ENCODE assay signal across 10 cellular contexts in the genomic region with DNA sequence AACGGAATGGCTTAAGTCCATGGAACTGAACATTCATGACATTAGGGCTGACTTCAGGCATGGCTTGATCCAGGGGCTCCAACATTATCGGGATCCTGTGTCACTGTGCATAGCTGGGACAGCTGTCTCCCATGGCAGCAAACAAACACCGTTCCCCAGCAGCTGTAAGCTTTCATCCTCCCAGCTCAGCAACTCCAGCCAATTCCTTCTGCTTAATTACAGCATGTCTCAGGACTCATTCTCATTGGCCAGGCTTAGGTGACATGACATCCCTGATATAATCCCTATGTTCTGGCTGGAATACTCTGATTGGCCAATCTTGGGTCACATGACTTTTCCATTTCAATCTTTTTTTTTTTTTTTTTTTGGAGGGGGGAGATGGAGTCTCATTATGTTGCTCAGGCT. TPM values are rescaled to one million over a fixed set of nuclear protein-coding genes. Genes with fewer than 3 reads are reported as not detected.
DNase-seq lines count a peak whose midpoint lies in the region; ATAC-seq and TF ChIP-seq lines count a peak whose summit lies in the region.
"Had no signal": no experiment of that assay in that cellular context is flagged by ENCODE, and none has a peak within 500 bp of the region (broad histone marks: within the 10 kb centered on the region; RNA-seq: fewer than 3 reads in every experiment).

No MANE protein-coding gene starts in this region.

- H3K79me1 ChIP-seq in mesendoderm (ENCODE audit: low read length), result no peaks in the 10 kb centered on the region

- H3K27ac Mint-ChIP-seq in activated naive CD8-positive, alpha-beta T cell treated with anti-CD3 and anti-CD28 coated beads, Interleukin-2, amount 50 U/mL, for 24 hours, result no peak overlapping the region
- H3K27ac Mint-ChIP-seq in natural killer cell treated with Interleukin-12 subunit alpha and Interleukin-12 subunit beta and Interleukin-15 and Interleukin-18, amount 100 ng/mL, for 72 hours, result no peak overlapping the region
- H3K27ac Mint-ChIP-seq: activated naive CD8-positive, alpha-beta T cell treated with anti-CD3 and anti-CD28 coated beads, Interleukin-2, amount 10 ng/mL, durations not matched to agents 7 days and 5 days had no signal

- no peak for TF ChIP-seq POLR2A in body of pancreas (IDR thresholded peaks at IDR 0.05)

- H4K5ac ChIP-seq in mesendoderm (ENCODE audit: low read length), result no peak overlapping the region

- intact Hi-C loops in body of pancreas (cut with DNase I), result loop anchor here (5.0 kb wide), 1 partner anchor 39 kb away; no protein-coding TSS in a partner anchor

- no peak overlapping the region for H3K56ac ChIP-seq in mesendoderm (ENCODE audit: low read length)

- no peak overlapping the region for H4K8ac ChIP-seq in mesendoderm (ENCODE audit: low read depth, low read length)

- no peak overlapping the region for H2BK15ac ChIP-seq in mesendoderm (replicated peaks; ENCODE audit: low read depth)

- no peak overlapping the region for H2BK5ac ChIP-seq in mesendoderm (ENCODE audit: low read length)

- H3K27me3 ChIP-seq in body of pancreas, result no peaks in the 10 kb centered on the region
- H3K27me3 ChIP-seq in mesendoderm (ENCODE audit: insufficient read depth, low read length, poor library complexity), result no peaks in the 10 kb centered on the region

- WGBS in body of pancreas, 2 donors, result 16 to 31% methylated on average over 3 of the region's 3 CpGs
- WGBS in mesendoderm (ENCODE audit: extremely low coverage, insufficient coverage, low lambda C conversion rate), result no CpG with 5 or more reads among the region's 3 CpGs

- no peak overlapping the region for H3K4me3 ChIP-seq in body of pancreas
- no peak overlapping the region for H3K4me3 ChIP-seq in mesendoderm (ENCODE audit: low read length)
- H3K4me3 ChIP-seq: lung had no signal

- no peak overlapping the region for H2AK5ac ChIP-seq in mesendoderm (ENCODE audit: low read length)

- H3K36me3 ChIP-seq in body of pancreas (replicated peaks in 1 of 2; ENCODE audit: insufficient read depth in 1 of 2, low read depth in 2 of 2) (no peaks in the 10 kb centered on the region), mesendoderm (ENCODE audit: control insufficient read depth, insufficient read depth, low read length) (no peaks in the 10 kb centered on the region)

- H3K36me3 Mint-ChIP-seq in activated naive CD8-positive, alpha-beta T cell treated with anti-CD3 and anti-CD28 coated beads, Interleukin-2, amount 50 U/mL, for 24 hours (ENCODE audit: low read depth), result no peaks in the 10 kb centered on the region
- no peaks in the 10 kb centered on the region for H3K36me3 Mint-ChIP-seq in natural killer cell treated with Interleukin-12 subunit alpha and Interleukin-12 subunit beta and Interleukin-15 and Interleukin-18, amount 100 ng/mL, for 72 hours
- H3K36me3 Mint-ChIP-seq: activated naive CD8-positive, alpha-beta T cell treated with anti-CD3 and anti-CD28 coated beads, Interleukin-2, amount 10 ng/mL, durations not matched to agents 7 days and 5 days had no signal

- TF ChIP-seq CTCF in body of pancreas (IDR thresholded peaks at IDR 0.05), result no peak

- no peaks in the 10 kb centered on the region for H3K9me3 Mint-ChIP-seq in activated naive CD8-positive, alpha-beta T cell treated with anti-CD3 and anti-CD28 coated beads, Interleukin-2, amount 50 U/mL, for 24 hours
- H3K9me3 Mint-ChIP-seq in natural killer cell treated with Interleukin-12 subunit alpha and Interleukin-12 subunit beta and Interleukin-15 and Interleukin-18, amount 100 ng/mL, for 72 hours, result no peaks in the 10 kb centered on the region
- H3K9me3 Mint-ChIP-seq: activated naive CD8-positive, alpha-beta T cell treated with anti-CD3 and anti-CD28 coated beads, Interleukin-2, amount 10 ng/mL, durations not matched to agents 7 days and 5 days had no signal

- ATAC-seq in body of pancreas, result peak; percentile 24
- no peak for ATAC-seq in activated naive CD8-positive, alpha-beta T cell treated with anti-CD3 and anti-CD28 coated beads, Interleukin-2, amount 50 U/mL, for 24 hours
- no peak for ATAC-seq in natural killer cell treated with Interleukin-12 subunit alpha and Interleukin-12 subunit beta and Interleukin-15 and Interleukin-18, amount 100 ng/mL, for 72 hours

- no peak overlapping the region for H3K23ac ChIP-seq in mesendoderm (ENCODE audit: low read length)

- no peak overlapping the region for H3K9ac ChIP-seq in mesendoderm (ENCODE audit: low read length)

- H3K4me2 ChIP-seq in mesendoderm (ENCODE audit: low read length), result no peak overlapping the region

- no peak overlapping the region for H3K4me3 Mint-ChIP-seq in activated naive CD8-positive, alpha-beta T cell treated with anti-CD3 and anti-CD28 coated beads, Interleukin-2, amount 50 U/mL, for 24 hours
- H3K4me3 Mint-ChIP-seq in natural killer cell treated with Interleukin-12 subunit alpha and Interleukin-12 subunit beta and Interleukin-15 and Interleukin-18, amount 100 ng/mL, for 72 hours, result no peak overlapping the region
- H3K4me3 Mint-ChIP-seq: activated naive CD8-positive, alpha-beta T cell treated with anti-CD3 and anti-CD28 coated beads, Interleukin-2, amount 10 ng/mL, durations not matched to agents 7 days and 5 days had no signal

- H3K4me1 ChIP-seq in body of pancreas, result peaks cover 9% of the 10 kb centered on the region
- no peaks in the 10 kb centered on the region for H3K4me1 ChIP-seq in mesendoderm (ENCODE audit: control insufficient read depth, low read depth, low read length)

- H3K18ac ChIP-seq in mesendoderm (ENCODE audit: low read length), result no peak overlapping the region

- no peak overlapping the region for H3K4ac ChIP-seq in mesendoderm (ENCODE audit: low read depth, low read length)

- no peaks in the 10 kb centered on the region for H3K9me3 ChIP-seq in body of pancreas

- H3K4me1 Mint-ChIP-seq in activated naive CD8-positive, alpha-beta T cell treated with anti-CD3 and anti-CD28 coated beads, Interleukin-2, amount 50 U/mL, for 24 hours, result no peaks in the 10 kb centered on the region
- H3K4me1 Mint-ChIP-seq in natural killer cell treated with Interleukin-12 subunit alpha and Interleukin-12 subunit beta and Interleukin-15 and Interleukin-18, amount 100 ng/mL, for 72 hours (ENCODE audit: low read depth in 2 of 2), result peaks cover 4 to 6% of the 10 kb centered on the region in 2 donors

- peak; percentile 50 for DNase-seq in ELR (ENCODE audit: low read depth)
- DNase-seq in NCI-H2029 treated with DMSO at 0.1 percent for 48 hours (lab: John Stamatoyannopoulos, UW), result peak; percentile 67
- peak in 2 of 4 donors; percentile 45 to 48 for DNase-seq in body of pancreas
- peak; percentile 79 for DNase-seq in mesendoderm
- no peak for DNase-seq in hippocampal formation (lab: John Stamatoyannopoulos, UW)
- no peak for DNase-seq in activated naive CD8-positive, alpha-beta T cell treated with anti-CD3 and anti-CD28 coated beads, Interleukin-2, amount 50 U/mL, for 24 hours
- no peak for DNase-seq in stimulated activated CD4-positive, alpha-beta T cell treated with anti-CD3 and anti-CD28 coated beads, Interleukin-2, amount 100 ng/mL, for 48 hours
- DNase-seq in natural killer cell treated with Interleukin-12 subunit alpha and Interleukin-12 subunit beta and Interleukin-15 and Interleukin-18, amount 100 ng/mL, for 72 hours (ENCODE audit: low spot score), result no peak
- DNase-seq: activated naive CD8-positive, alpha-beta T cell treated with anti-CD3 and anti-CD28 coated beads, Interleukin-2, amount 10 ng/mL, durations not matched to agents 7 days and 5 days had no signal

- no peak overlapping the region for H2BK120ac ChIP-seq in mesendoderm (ENCODE audit: low read depth, low read length)

- no peak overlapping the region for H3K27ac ChIP-seq in body of pancreas
- H3K27ac ChIP-seq in mesendoderm (ENCODE audit: low read depth, low read length), result no peak overlapping the region

- no peaks in the 10 kb centered on the region for H3K27me3 Mint-ChIP-seq in activated naive CD8-positive, alpha-beta T cell treated with anti-CD3 and anti-CD28 coated beads, Interleukin-2, amount 50 U/mL, for 24 hours
- H3K27me3 Mint-ChIP-seq in natural killer cell treated with Interleukin-12 subunit alpha and Interleukin-12 subunit beta and Interleukin-15 and Interleukin-18, amount 100 ng/mL, for 72 hours, result peaks cover 0 to 2% of the 10 kb centered on the region in 2 donors
- H3K27me3 Mint-ChIP-seq: activated naive CD8-positive, alpha-beta T cell treated with anti-CD3 and anti-CD28 coated beads, Interleukin-2, amount 10 ng/mL, durations not matched to agents 7 days and 5 days had no signal

- H3K79me2 ChIP-seq in mesendoderm (ENCODE audit: control insufficient read depth, insufficient read depth, low read length), result no peaks in the 10 kb centered on the region

RNA-seq across cellular contexts. Expression of a gene that starts 10.9 kb away (rescaled TPM):
- total RNA-seq in body of pancreas, result 100 to 1,000 TPM; 166 to 254 TPM
- polyA plus RNA-seq in mesendoderm (2013, experiment 1 of 2), result 69.9 TPM
- polyA plus RNA-seq in mesendoderm (2013, experiment 2 of 2), result 71.4 TPM
- 100 to 1,000 TPM; 242 to 309 TPM for total RNA-seq in natural killer cell treated with Interleukin-12 subunit alpha and Interleukin-12 subunit beta and Interleukin-15 and Interleukin-18, amount 100 ng/mL, for 72 hours

RNA-seq across cellular contexts. Expression of a gene that starts 21.0 kb away (rescaled TPM):
- 10 to 100 TPM; 27.2 to 37.2 TPM for total RNA-seq in body of pancreas
- 19.0 TPM for polyA plus RNA-seq in mesendoderm (2013, experiment 1 of 2)
- polyA plus RNA-seq in mesendoderm (2013, experiment 2 of 2), result 19.6 TPM
- total RNA-seq in natural killer cell treated with Interleukin-12 subunit alpha and Interleukin-12 subunit beta and Interleukin-15 and Interleukin-18, amount 100 ng/mL, for 72 hours, result 1 to 10 TPM in 1 of 2 donors, under 1 TPM in 1; 1.00 to 1.3 TPM

RNA-seq across cellular contexts. Expression of a gene that starts 44.1 kb away (rescaled TPM):
- 10 to 100 TPM; 34.5 to 45.2 TPM for total RNA-seq in body of pancreas
- polyA plus RNA-seq in mesendoderm (2013, experiment 1 of 2), result 1.7 TPM
- polyA plus RNA-seq in mesendoderm (2013, experiment 2 of 2), result 1.8 TPM
- 1 to 10 TPM; 1.3 to 3.2 TPM for total RNA-seq in natural killer cell treated with Interleukin-12 subunit alpha and Interleukin-12 subunit beta and Interleukin-15 and Interleukin-18, amount 100 ng/mL, for 72 hours

Comparison
In these comparisons a context has a peak if more than half of its experiments do, and no peak if none do; other contexts are left out.
1. DNase-seq: peak in ELR (single experiment), NCI-H2029 treated with DMSO at 0.1 percent for 48 hours (single experiment) and mesendoderm (single experiment); none in hippocampal formation (0 of 2), activated naive CD8-positive, alpha-beta T cell treated with anti-CD3 and anti-CD28 coated beads, Interleukin-2, amount 50 U/mL, for 24 hours (single experiment), stimulated activated CD4-positive, alpha-beta T cell treated with anti-CD3 and anti-CD28 coated beads, Interleukin-2, amount 100 ng/mL, for 48 hours (0 of 2) and natural killer cell treated with Interleukin-12 subunit alpha and Interleukin-12 subunit beta and Interleukin-15 and Interleukin-18, amount 100 ng/mL, for 72 hours (single experiment).
2. RNA of a gene that starts 21.0 kb away (total RNA-seq): 27.2 to 37.2 TPM in body of pancreas; 1.00 to 1.3 TPM in natural killer cell treated with Interleukin-12 subunit alpha and Interleukin-12 subunit beta and Interleukin-15 and Interleukin-18, amount 100 ng/mL, for 72 hours; every median in the first group is over 10 times any median in the second.
3. RNA of a gene that starts 44.1 kb away (total RNA-seq): 34.5 to 45.2 TPM in body of pancreas; 1.3 to 3.2 TPM in natural killer cell treated with Interleukin-12 subunit alpha and Interleukin-12 subunit beta and Interleukin-15 and Interleukin-18, amount 100 ng/mL, for 72 hours; every median in the first group is over 4 times any median in the second.